In genomic region chr2:219419331-219420197, GRCh38 we compare ENCODE assay signal across 16 cellular contexts. TPM values are rescaled to one million over a fixed set of nuclear protein-coding genes. Genes with fewer than 3 reads are reported as not detected.
DNase-seq lines count a peak whose midpoint lies in the region; ATAC-seq and TF ChIP-seq lines count a peak whose summit lies in the region.
"Had no signal": no experiment of that assay in that cellular context is flagged by ENCODE, and none has a peak within 500 bp of the region (broad histone marks: within the 10 kb centered on the region; RNA-seq: fewer than 3 reads in every experiment).

No MANE protein-coding gene starts in this region.

- H3K36me3 ChIP-seq in SJCRH30 = peaks cover 29% of the 10 kb centered on the region
- no peaks in the 10 kb centered on the region for H3K36me3 ChIP-seq in esophagus (ENCODE audit: control insufficient read depth in 2 of 2, insufficient read depth in 2 of 2, low read length in 1 of 2)
- peaks cover 4 to 5% of the 10 kb centered on the region in 2 donors for H3K36me3 ChIP-seq in muscle layer of duodenum (ENCODE audit: control insufficient read depth in 1 of 2, insufficient read depth in 2 of 2, low read length in 2 of 2)
- H3K36me3 ChIP-seq in transverse colon = no peaks in the 10 kb centered on the region
- H3K36me3 ChIP-seq in OCI-LY7 (ENCODE audit: insufficient read depth, low read length) = no peaks in the 10 kb centered on the region
- H3K36me3 ChIP-seq: HAP-1 had no signal

- H3K4me1 ChIP-seq in SJCRH30 = peaks cover 17% of the 10 kb centered on the region
- peaks cover 4 to 5% of the 10 kb centered on the region in 2 donors for H3K4me1 ChIP-seq in esophagus (ENCODE audit: control insufficient read depth in 2 of 2, insufficient read depth in 2 of 2, low read length in 1 of 2)
- no peaks in the 10 kb centered on the region for H3K4me1 ChIP-seq in muscle layer of duodenum (ENCODE audit: control insufficient read depth in 1 of 2, insufficient read depth in 2 of 2, low read length in 2 of 2)
- peaks cover 6 to 15% (median 10%) of the 10 kb centered on the region in 4 donors for H3K4me1 ChIP-seq in transverse colon
- no peaks in the 10 kb centered on the region for H3K4me1 ChIP-seq in OCI-LY7 (ENCODE audit: insufficient read depth, low read length, poor library complexity, severe bottlenecking)

- no peak overlapping the region for H3K4me2 ChIP-seq in OCI-LY7 (ENCODE audit: low read length)

- no peak for TF ChIP-seq POLR2A in transverse colon (IDR thresholded peaks at IDR 0.05)

- no peak for TF ChIP-seq CTCF in transverse colon (IDR thresholded peaks at IDR 0.05)
- no peak for TF ChIP-seq CTCF in OCI-LY7 (conservative IDR thresholded peaks at IDR 0.05; ENCODE audit: low read length)

- no peaks in the 10 kb centered on the region for H3K9me2 ChIP-seq in OCI-LY7 (ENCODE audit: insufficient read depth, low read length)

- H4K20me1 ChIP-seq in OCI-LY7 (ENCODE audit: insufficient read depth, low read length) = no peaks in the 10 kb centered on the region

- in situ Hi-C loops in transverse colon (cut with MboI; ENCODE audit: low pct_ligation_motif_present in 1 of 4, low pct_unique_long_range_greater_than_20kb in 1 of 4, low sequenced_read_pairs in 3 of 4) = no loop called here

- intact Hi-C loops in transverse colon (cut with DNase I; ENCODE audit: low total_unique reads) = loop anchor here (2.0 kb wide), 1 partner anchor 15 kb away; no protein-coding TSS in a partner anchor
- intact Hi-C loops in OCI-LY7 (cut with micrococcal nuclease; ENCODE audit: unreplicated experiment) = no loop called here

- H3K79me2 ChIP-seq in OCI-LY7 (ENCODE audit: insufficient read depth, low read depth, low read length) = no peaks in the 10 kb centered on the region

- no peak overlapping the region for H2AFZ ChIP-seq in OCI-LY7 (ENCODE audit: low read length)

- H3K9me3 ChIP-seq in SJCRH30 (replicated peaks) = no peaks in the 10 kb centered on the region
- no peaks in the 10 kb centered on the region for H3K9me3 ChIP-seq in esophagus (ENCODE audit: control insufficient read depth in 2 of 2, insufficient read depth in 1 of 2, low read depth in 1 of 2, low read length in 1 of 2)
- no peaks in the 10 kb centered on the region for H3K9me3 ChIP-seq in muscle layer of duodenum (ENCODE audit: control insufficient read depth in 1 of 2, low read length in 2 of 2)
- H3K9me3 ChIP-seq in transverse colon = no peaks in the 10 kb centered on the region
- no peaks in the 10 kb centered on the region for H3K9me3 ChIP-seq in OCI-LY7 (ENCODE audit: low read length)
- H3K9me3 ChIP-seq: HAP-1 had no signal

- CTCF ChIA-PET in OCI-LY7 (lab: Charles Lee; ENCODE audit: unreplicated experiment) = no interaction called here

- TF ChIP-seq EP300 in transverse colon (IDR thresholded peaks at IDR 0.05; ENCODE audit: low read depth) = no peak

- H3K4me3 ChIP-seq in SJCRH30 = peak overlapping the region; percentile 67
- peak overlapping the region; percentile 40 to 42 for H3K4me3 ChIP-seq in esophagus (ENCODE audit: low read depth in 1 of 2, low read length in 2 of 2)
- H3K4me3 ChIP-seq in muscle layer of duodenum (ENCODE audit: low read depth in 1 of 2, low read length in 2 of 2) = peak overlapping the region; percentile 70
- peak overlapping the region; percentile 36 to 55 (median 48) for H3K4me3 ChIP-seq in transverse colon
- H3K4me3 ChIP-seq in OCI-LY7 (ENCODE audit: low read depth, low read length, poor library complexity, severe bottlenecking) = no peak overlapping the region
- H3K4me3 ChIP-seq: HAP-1 had no signal

- H3K27ac ChIP-seq in SJCRH30 (no peak overlapping the region), esophagus (ENCODE audit: low read depth in 2 of 2, low read length in 1 of 2) (peak overlapping the region; percentile 66 to 80), muscle layer of duodenum (ENCODE audit: low read length) (peak overlapping the region; percentile 91), transverse colon (peak overlapping the region; percentile 86 to 96 (median 89)), OCI-LY7 (ENCODE audit: low read depth, low read length, poor library complexity, severe bottlenecking) (no peak overlapping the region)

- no TSS peak for BruUV-seq in OCI-LY7 (replicated peaks; lab: Mats Ljungman, UMichigan)

- DNase-seq in SJCRH30 (peak in 1 of 2 experiments; percentile 48), transverse colon (no peak), OCI-LY7 (ENCODE audit: low spot score) (no peak)
- DNase-seq: activated CD4-positive, alpha-beta T cell treated with anti-CD3 and anti-CD28 coated beads, Interleukin-2, amount 50 U/mL, for 48 hours; NCI-H345; stimulated activated CD4-positive, alpha-beta T cell treated with anti-CD3 and anti-CD28 coated beads, Interleukin-2, amount 100 ng/mL, for 24 hours; T1000 had no signal

- POLR2A ChIA-PET in OCI-LY7 (lab: Charles Lee) = no interaction called here

- no peak for ATAC-seq in GM18519 (IDR thresholded peaks at IDR 0.05; ENCODE audit: low FRiP score, unreplicated experiment)
- ATAC-seq in GM18858 (IDR thresholded peaks at IDR 0.05; ENCODE audit: unreplicated experiment) = no peak

- H3K27me3 ChIP-seq in SJCRH30 = no peaks in the 10 kb centered on the region
- no peaks in the 10 kb centered on the region for H3K27me3 ChIP-seq in esophagus (ENCODE audit: control insufficient read depth in 1 of 2, insufficient read depth in 2 of 2, low read length in 2 of 2)
- H3K27me3 ChIP-seq in muscle layer of duodenum (ENCODE audit: low read depth, low read length) = peaks cover 9% of the 10 kb centered on the region
- H3K27me3 ChIP-seq in transverse colon = peaks cover 25% of the 10 kb centered on the region

- 68 to 70% methylated on average over 8 of the region's 9 CpGs for whole genome bisulfite sequencing in esophagus, 2 donors
- 8 to 65% methylated on average over 2 to 8 of the region's 9 CpGs for WGBS in transverse colon (ENCODE audit: low coverage in 1 of 2), 2 donors

RNA-seq across cellular contexts. Expression of gene DES, which starts 1.4 kb away (rescaled TPM):
- 331 and 376 TPM in 2 replicates for total RNA-seq in SJCRH30 (2014; rRNA removed; shearing (Covaris generic))
- polyA plus RNA-seq in esophagus = 100 to 1,000 TPM; 672 to 686 TPM
- total RNA-seq in transverse colon (over 10,000 TPM in 1 of 4 donors, 1,000 to 10,000 TPM in 2, 100 to 1,000 TPM in 1; 1,000 to 12,373 (median 1,519) TPM), OCI-LY7 (2022) (not detected in 2 replicates)
- total RNA-seq in OCI-LY7 (2014; rRNA removed; shearing (Covaris generic)) = not detected in 2 replicates
- total RNA-seq: G401, glomerular endothelial cell, MCF 10A had no signal

RNA-seq across cellular contexts. Expression of gene SPEG, which starts 15.1 kb away (rescaled TPM):
- total RNA-seq in SJCRH30 (2014; rRNA removed; shearing (Covaris generic)) = 21.3 and 26.2 TPM in 2 replicates
- polyA plus RNA-seq in esophagus = 10 to 100 TPM; 22.3 to 37.7 TPM
- total RNA-seq in transverse colon (10 to 100 TPM; 26.5 to 95.8 (median 48.5) TPM), OCI-LY7 (2022) (0.35 and 0.46 TPM in 2 replicates)
- total RNA-seq in OCI-LY7 (2014; rRNA removed; shearing (Covaris generic)) = 0.13 TPM in 1 of 2 replicates, not detected in the other
- polyA plus RNA-seq: CD14-positive monocyte had no signal

RNA-seq across cellular contexts. Expression of gene DNPEP, which starts 31.9 kb away (rescaled TPM):
- 29.5 and 33.1 TPM in 2 replicates for total RNA-seq in SJCRH30 (2014; rRNA removed; shearing (Covaris generic))
- polyA plus RNA-seq in esophagus = 10 to 100 TPM; 46.2 to 49.6 TPM
- total RNA-seq in transverse colon = 100 to 1,000 TPM in 2 of 4 donors, 10 to 100 TPM in 2; 61.3 to 142 (median 104) TPM
- 39.3 and 40.5 TPM in 2 replicates for total RNA-seq in OCI-LY7 (2014; rRNA removed; shearing (Covaris generic))
- total RNA-seq in OCI-LY7 (2022) = 54.2 and 63.6 TPM in 2 replicates

Comparison
In these comparisons a context has a peak if more than half of its experiments do, and no peak if none do; other contexts are left out.
1. H3K27ac ChIP-seq: peak in esophagus (2 of 2), muscle layer of duodenum (single experiment) and transverse colon (4 of 4); none in SJCRH30 (single experiment) and OCI-LY7 (single experiment).
2. RNA of gene DES, which starts 1.4 kb away (total RNA-seq): 1,000 to 12,373 TPM in transverse colon and 331 to 376 TPM in SJCRH30; not detected in OCI-LY7; every median in the first group is over 100 times any median in the second.
3. RNA of gene SPEG, which starts 15.1 kb away (total RNA-seq): 26.5 to 95.8 TPM in transverse colon and 21.3 to 26.2 TPM in SJCRH30; 0.13 to 0.46 TPM in OCI-LY7; every median in the first group is over 10 times any median in the second.